Comparison of ENCODE assay signal across 28 cellular contexts in genomic region chr12:90428474-90428873, GRCh38.
"Had no signal": no experiment of that assay in that cellular context is flagged by ENCODE, and none has a peak within 500 bp of the region (broad histone marks: within the 10 kb centered on the region; RNA-seq: fewer than 3 reads in every experiment).

No MANE protein-coding gene starts in this region.

- H3K36me3 ChIP-seq: adrenal gland had no signal

- H3K27ac ChIP-seq: adrenal gland, VCaP had no signal

- DNase-seq: activated B cell treated with CpG ODN at 0.5 μM for 24 hours; activated CD4-positive, alpha-beta memory T cell treated with anti-CD3 and anti-CD28 coated beads for 36 hours; activated CD4-positive, alpha-beta T cell treated with anti-CD3 and anti-CD28 coated beads for 4 hours; activated CD4-positive, alpha-beta T cell treated with anti-CD3 and anti-CD28 coated beads, Interleukin-2, amount 50 U/mL, for 1 hour; activated CD4-positive, CD25-positive, alpha-beta regulatory T cell treated with anti-CD3 and anti-CD28 coated beads, Interleukin-2, amount 50 U/mL, for 72 hours; activated CD8-positive, alpha-beta memory T cell treated with anti-CD3 and anti-CD28 coated beads, Interleukin-2, amount 50 U/mL, for 4 hours; activated gamma-delta T cell treated with Interleukin-2 at 50 U/mL for 16 hours; activated naive CD4-positive, alpha-beta T cell treated with anti-CD3 and anti-CD28 coated beads for 36 hours; activated T-cell treated with anti-CD3 and anti-CD28 coated beads for 4 hours; activated T-cell treated with anti-CD3 and anti-CD28 coated beads, Interleukin-2, amount 50 U/mL, for 4 hours; adrenal gland; Karpas-422; KBM-7; NCI-H1105; NCI-H1417 treated with DMSO at 0.1 percent for 48 hours; NCI-H1694; NCI-H1930; NCI-H2081 treated with DMSO at 0.1 percent for 48 hours; NCI-H345; NCI-H524 treated with DMSO at 0.1 percent for 48 hours; SIG-M5; T-helper 1 cell; T-helper 2 cell; T-helper 9 cell had no signal

- H3K27me3 ChIP-seq: adrenal gland had no signal

- H3K4me1 ChIP-seq: adrenal gland had no signal

- H3K9me3 ChIP-seq: adrenal gland had no signal

- H3K4me3 ChIP-seq: adrenal gland had no signal

- ATAC-seq: activated naive CD4-positive, alpha-beta T cell treated with anti-CD3 and anti-CD28 coated beads, Interleukin-2, amount 50 U/mL, for 72 hours; activated T-cell treated with anti-CD3 and anti-CD28 coated beads, Interleukin-2, amount 50 U/mL, for 4 hours; Panc1; SK-N-SH treated with all-trans-retinoic acid at 6 μM for 48 hours had no signal
